Comparison of ENCODE assay signal across 25 cellular contexts in the genomic region with DNA sequence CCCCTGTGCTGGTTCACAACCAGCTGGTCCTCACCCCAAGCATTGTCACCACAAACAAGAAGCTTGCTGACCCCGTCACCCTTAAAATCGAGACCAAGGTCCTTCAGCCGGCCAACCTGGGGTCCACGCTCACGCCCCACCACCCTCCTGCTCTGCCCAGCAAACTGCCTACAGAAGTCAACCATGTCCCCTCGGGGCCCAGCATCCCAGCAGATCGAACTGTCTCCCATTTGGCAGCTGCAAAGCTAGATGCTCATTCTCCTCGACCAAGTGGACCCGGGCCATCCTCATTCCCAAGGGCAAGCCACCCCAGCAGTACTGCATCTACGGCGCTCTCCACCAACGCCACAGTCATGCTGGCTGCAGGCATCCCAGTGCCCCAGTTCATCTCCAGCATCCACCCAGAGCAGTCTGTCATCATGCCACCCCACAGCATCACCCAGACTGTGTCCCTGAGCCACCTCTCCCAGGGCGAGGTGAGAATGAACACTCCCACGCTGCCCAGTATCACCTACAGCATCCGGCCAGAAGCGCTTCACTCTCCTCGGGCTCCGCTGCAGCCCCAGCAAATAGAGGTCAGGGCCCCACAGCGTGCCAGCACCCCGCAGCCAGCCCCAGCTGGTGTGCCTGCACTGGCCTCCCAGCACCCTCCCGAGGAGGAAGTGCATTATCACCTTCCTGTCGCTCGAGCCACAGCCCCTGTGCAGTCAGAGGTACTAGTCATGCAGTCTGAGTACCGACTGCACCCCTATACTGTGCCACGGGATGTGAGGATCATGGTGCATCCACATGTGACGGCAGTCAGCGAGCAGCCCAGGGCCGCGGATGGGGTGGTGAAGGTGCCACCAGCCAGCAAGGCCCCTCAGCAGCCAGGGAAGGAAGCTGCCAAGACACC. TPM values are rescaled to one million over a fixed set of nuclear protein-coding genes. Genes with fewer than 3 reads are reported as not detected.
A peak's percentile ranks its signal among the peaks of the same experiment; 100 is the strongest.
DNase-seq lines count a peak whose midpoint lies in the region; FAIRE-seq and TF ChIP-seq lines count a peak whose summit lies in the region.
"Had no signal": no experiment of that assay in that cellular context is flagged by ENCODE, and none has a peak within 500 bp of the region (broad histone marks: within the 10 kb centered on the region; RNA-seq: fewer than 3 reads in every experiment).

No MANE protein-coding gene starts in this region.

- TF ChIP-seq CTCF in HFFc6 (IDR thresholded peaks at IDR 0.05) (no peak), bronchial epithelial cell (IDR thresholded peaks at IDR 0.05; ENCODE audit: insufficient read depth, low read length, severe bottlenecking) (no peak), osteoblast (IDR thresholded peaks at IDR 0.05; ENCODE audit: extremely low read depth, low read depth, low read length) (no peak), MCF 10A (IDR thresholded peaks at IDR 0.05; ENCODE audit: unreplicated experiment) (no peak), left ventricle myocardium inferior (IDR thresholded peaks at IDR 0.05; ENCODE audit: borderline replicate concordance) (no peak)

- H3K4me3 ChIP-seq in bronchial epithelial cell (ENCODE audit: low read depth, low read length) (no peak overlapping the region), osteoblast (ENCODE audit: insufficient read depth, low read length) (no peak overlapping the region), MG63 (no peak overlapping the region), left ventricle myocardium inferior (no peak overlapping the region)
- H3K4me3 ChIP-seq: body of pancreas, HAP-1, sigmoid colon, testis had no signal

- no peak overlapping the region for H3K4me2 ChIP-seq in osteoblast (ENCODE audit: insufficient read depth, low read length)

- peak overlapping the region; percentile 13 for H3K27ac Mint-ChIP-seq in activated CD4-positive, alpha-beta T cell treated with anti-CD3 and anti-CD28 coated beads, Interleukin-2, amount 10 ng/mL, durations not matched to agents 24 days and 14 days
- H3K27ac Mint-ChIP-seq in activated CD4-positive, alpha-beta T cell treated with anti-CD3 and anti-CD28 coated beads, Interleukin-2, amount 10 ng/mL, durations not matched to agents 7 days and 5 days: no peak overlapping the region
- peak overlapping the region; percentile 1; the same call in 1 of the 2 replicates for H3K27ac Mint-ChIP-seq in HFFc6
- no peak overlapping the region for H3K27ac Mint-ChIP-seq in MCF 10A (ENCODE audit: low read depth, unreplicated experiment)
- H3K27ac Mint-ChIP-seq: T-helper 1 cell treated with Interleukin-12 subunit alpha and Interleukin-12 subunit beta and Interleukin-4 antibody, amounts not matched to agents 30 μg/mL and 1 μg/mL, for 36 hours had no signal

- no peaks in the 10 kb centered on the region for H4K20me1 ChIP-seq in osteoblast (ENCODE audit: insufficient read depth, low read length)

- BruUV-seq in MCF 10A (replicated peaks; lab: Mats Ljungman, UMichigan): no TSS peak

- H2AFZ ChIP-seq in osteoblast (ENCODE audit: low read length): no peak overlapping the region

- H3K27ac ChIP-seq in osteoblast (ENCODE audit: low read depth, low read length): no peak overlapping the region
- H3K27ac ChIP-seq in left ventricle myocardium inferior (replicated peaks): no peak overlapping the region
- H3K27ac ChIP-seq: 22Rv1, body of pancreas, sigmoid colon, testis had no signal

- DNase-seq in activated CD4-positive, alpha-beta T cell treated with anti-CD3 and anti-CD28 coated beads, Interleukin-2, amount 10 ng/mL, durations not matched to agents 24 days and 14 days: no peak
- DNase-seq in activated CD4-positive, alpha-beta T cell treated with anti-CD3 and anti-CD28 coated beads, Interleukin-2, amount 10 ng/mL, durations not matched to agents 7 days and 5 days: no peak
- DNase-seq in HFFc6: no peak
- DNase-seq in bronchial epithelial cell (ENCODE audit: low read depth): no peak
- peak; percentile 60 for DNase-seq in osteoblast (ENCODE audit: insufficient read length, low spot score, missing footprints)
- no peak for DNase-seq in MG63
- DNase-seq in MCF 10A (ENCODE audit: unreplicated experiment): no peak
- DNase-seq in left ventricle myocardium inferior: no peak
- DNase-seq: activated CD4-positive, alpha-beta T cell treated with anti-CD3 and anti-CD28 coated beads for 48 hours; AML-193; body of pancreas; DMS53; GDM1; MM.1S; natural killer cell; NCI-H1436 treated with DMSO at 0.1 percent for 48 hours; NCI-H526; sigmoid colon; testis had no signal

- no peaks in the 10 kb centered on the region for H3K9me3 Mint-ChIP-seq in activated CD4-positive, alpha-beta T cell treated with anti-CD3 and anti-CD28 coated beads, Interleukin-2, amount 10 ng/mL, durations not matched to agents 24 days and 14 days
- no peaks in the 10 kb centered on the region for H3K9me3 Mint-ChIP-seq in activated CD4-positive, alpha-beta T cell treated with anti-CD3 and anti-CD28 coated beads, Interleukin-2, amount 10 ng/mL, durations not matched to agents 7 days and 5 days
- no peaks in the 10 kb centered on the region for H3K9me3 Mint-ChIP-seq in HFFc6
- H3K9me3 Mint-ChIP-seq in MCF 10A (ENCODE audit: unreplicated experiment): no peaks in the 10 kb centered on the region
- H3K9me3 Mint-ChIP-seq: IgD-negative memory B cell; natural killer cell; T-helper 1 cell treated with Interleukin-12 subunit alpha and Interleukin-12 subunit beta and Interleukin-4 antibody, amounts not matched to agents 30 μg/mL and 1 μg/mL, for 36 hours had no signal

- POLR2A ChIA-PET in activated CD4-positive, alpha-beta T cell treated with anti-CD3 and anti-CD28 coated beads, Interleukin-2, amount 10 ng/mL, durations not matched to agents 7 days and 5 days (lab: Charles Lee): no interaction called here
- POLR2A ChIA-PET in MCF 10A (lab: Yijun Ruan, JAX): interaction anchor here (0.9 kb wide), 1 partner anchor 12 kb away, joined by 4 read pairs; no protein-coding TSS in a partner anchor

- intact Hi-C loops in activated CD4-positive, alpha-beta T cell treated with anti-CD3 and anti-CD28 coated beads, Interleukin-2, amount 10 ng/mL, durations not matched to agents 24 days and 14 days (cut with micrococcal nuclease): no loop called here
- intact Hi-C loops in MCF 10A (cut with micrococcal nuclease): no loop called here
- intact Hi-C loops in left ventricle myocardium inferior (cut with micrococcal nuclease): no loop called here

- peaks cover 81% of the 10 kb centered on the region for H3K36me3 Mint-ChIP-seq in activated CD4-positive, alpha-beta T cell treated with anti-CD3 and anti-CD28 coated beads, Interleukin-2, amount 10 ng/mL, durations not matched to agents 24 days and 14 days (ENCODE audit: low read depth)
- peaks cover 73% of the 10 kb centered on the region for H3K36me3 Mint-ChIP-seq in activated CD4-positive, alpha-beta T cell treated with anti-CD3 and anti-CD28 coated beads, Interleukin-2, amount 10 ng/mL, durations not matched to agents 7 days and 5 days (ENCODE audit: low read depth)
- peaks cover 62% of the 10 kb centered on the region for H3K36me3 Mint-ChIP-seq in HFFc6 (ENCODE audit: low read depth)
- H3K36me3 Mint-ChIP-seq in MCF 10A (ENCODE audit: insufficient read depth, unreplicated experiment): peaks cover 98% of the 10 kb centered on the region

- peaks cover 13% of the 10 kb centered on the region for H3K4me1 Mint-ChIP-seq in activated CD4-positive, alpha-beta T cell treated with anti-CD3 and anti-CD28 coated beads, Interleukin-2, amount 10 ng/mL, durations not matched to agents 24 days and 14 days
- no peaks in the 10 kb centered on the region for H3K4me1 Mint-ChIP-seq in activated CD4-positive, alpha-beta T cell treated with anti-CD3 and anti-CD28 coated beads, Interleukin-2, amount 10 ng/mL, durations not matched to agents 7 days and 5 days
- H3K4me1 Mint-ChIP-seq in HFFc6 (ENCODE audit: low read depth): peaks cover 28% of the 10 kb centered on the region
- H3K4me1 Mint-ChIP-seq in MCF 10A (ENCODE audit: insufficient read depth, unreplicated experiment): peaks cover 5% of the 10 kb centered on the region

- H3K27me3 ChIP-seq in bronchial epithelial cell (ENCODE audit: control insufficient read depth, insufficient read depth, low read length): no peaks in the 10 kb centered on the region
- H3K27me3 ChIP-seq in osteoblast (ENCODE audit: insufficient read depth, low read length): no peaks in the 10 kb centered on the region
- H3K27me3 ChIP-seq in MG63: no peaks in the 10 kb centered on the region
- no peaks in the 10 kb centered on the region for H3K27me3 ChIP-seq in left ventricle myocardium inferior (ENCODE audit: low read depth)
- H3K27me3 ChIP-seq: body of pancreas, sigmoid colon, testis had no signal

- peaks cover 2% of the 10 kb centered on the region for H3K79me2 ChIP-seq in osteoblast (ENCODE audit: insufficient read depth, low read length)

- peaks cover 12% of the 10 kb centered on the region for H3K4me1 ChIP-seq in osteoblast (ENCODE audit: insufficient read depth, low read length)
- H3K4me1 ChIP-seq in left ventricle myocardium inferior: peaks cover 22% of the 10 kb centered on the region
- H3K4me1 ChIP-seq: HAP-1 had no signal

- FAIRE-seq in bronchial epithelial cell (lab: Jason Lieb, UNC): peak; percentile 68
- FAIRE-seq: colon, RCC 7860 had no signal

- H3K9me3 ChIP-seq in osteoblast (ENCODE audit: low read depth, low read length) (no peaks in the 10 kb centered on the region), MG63 (no peaks in the 10 kb centered on the region), left ventricle myocardium inferior (replicated peaks) (no peaks in the 10 kb centered on the region)
- H3K9me3 ChIP-seq: body of pancreas, HAP-1, sigmoid colon, testis had no signal

- H3K36me3 ChIP-seq in bronchial epithelial cell (ENCODE audit: control insufficient read depth, insufficient read depth, low read length): peaks cover 37% of the 10 kb centered on the region
- peaks cover 76% of the 10 kb centered on the region for H3K36me3 ChIP-seq in osteoblast (ENCODE audit: insufficient read depth, low read length)
- H3K36me3 ChIP-seq in MG63: peaks cover 45% of the 10 kb centered on the region
- H3K36me3 ChIP-seq in left ventricle myocardium inferior: peaks cover 100% of the 10 kb centered on the region

- CTCF ChIA-PET in activated CD4-positive, alpha-beta T cell treated with anti-CD3 and anti-CD28 coated beads, Interleukin-2, amount 10 ng/mL, durations not matched to agents 7 days and 5 days (lab: Charles Lee): interaction anchor here (0.6 kb wide), 1 partner anchor 475 kb away, joined by 3 read pairs; no protein-coding TSS in a partner anchor
- CTCF ChIA-PET in MCF 10A (lab: Yijun Ruan, JAX): interaction anchor here (0.5 kb wide), 1 partner anchor 98 kb away, joined by 4 read pairs; no protein-coding TSS in a partner anchor

- no peaks in the 10 kb centered on the region for H3K27me3 Mint-ChIP-seq in activated CD4-positive, alpha-beta T cell treated with anti-CD3 and anti-CD28 coated beads, Interleukin-2, amount 10 ng/mL, durations not matched to agents 24 days and 14 days
- H3K27me3 Mint-ChIP-seq in activated CD4-positive, alpha-beta T cell treated with anti-CD3 and anti-CD28 coated beads, Interleukin-2, amount 10 ng/mL, durations not matched to agents 7 days and 5 days: no peaks in the 10 kb centered on the region
- H3K27me3 Mint-ChIP-seq in HFFc6 (ENCODE audit: insufficient read depth): peaks cover 16% of the 10 kb centered on the region
- no peaks in the 10 kb centered on the region for H3K27me3 Mint-ChIP-seq in MCF 10A (ENCODE audit: insufficient read depth, unreplicated experiment)
- H3K27me3 Mint-ChIP-seq: IgD-negative memory B cell had no signal

- no peak overlapping the region for H3K4me3 Mint-ChIP-seq in activated CD4-positive, alpha-beta T cell treated with anti-CD3 and anti-CD28 coated beads, Interleukin-2, amount 10 ng/mL, durations not matched to agents 24 days and 14 days
- H3K4me3 Mint-ChIP-seq in activated CD4-positive, alpha-beta T cell treated with anti-CD3 and anti-CD28 coated beads, Interleukin-2, amount 10 ng/mL, durations not matched to agents 7 days and 5 days: no peak overlapping the region
- H3K4me3 Mint-ChIP-seq in HFFc6 (no peak overlapping the region), MCF 10A (ENCODE audit: unreplicated experiment) (no peak overlapping the region)
- H3K4me3 Mint-ChIP-seq: IgD-negative memory B cell; natural killer cell; T-helper 1 cell treated with Interleukin-12 subunit alpha and Interleukin-12 subunit beta and Interleukin-4 antibody, amounts not matched to agents 30 μg/mL and 1 μg/mL, for 36 hours had no signal

RNA-seq across cellular contexts. Expression of gene ZBTB17, which starts 40.6 kb away (rescaled TPM):
- 60.9 and 63.9 TPM in 2 replicates for total RNA-seq in activated CD4-positive, alpha-beta T cell treated with anti-CD3 and anti-CD28 coated beads, Interleukin-2, amount 10 ng/mL, durations not matched to agents 24 days and 14 days
- 10 to 100 TPM; 34.8 to 38.8 TPM for total RNA-seq in activated CD4-positive, alpha-beta T cell treated with anti-CD3 and anti-CD28 coated beads, Interleukin-2, amount 10 ng/mL, durations not matched to agents 7 days and 5 days
- total RNA-seq in HFFc6 (2021; fragmentation: NEBNext Ultra II Directional; extraction: Animal tissue kit (Norgen Biotek cat#: 25700)): 10 to 100 TPM; 22.5 to 25.4 (median 24.1) TPM
- total RNA-seq in bronchial epithelial cell: 33.7 and 34.3 TPM in 2 replicates
- 25.0 and 29.7 TPM in 2 replicates for total RNA-seq in osteoblast
- total RNA-seq in MG63 (2014; rRNA removed; shearing (Covaris generic); ENCODE audit: low replicate concordance): 25.7 and 29.1 TPM in 2 replicates
- total RNA-seq in MCF 10A (2022): 46.3 and 48.3 TPM in 2 replicates
- 24.7 TPM for total RNA-seq in left ventricle myocardium inferior

Comparison
In these comparisons a context has a peak if more than half of its experiments do, and no peak if none do; other contexts are left out.
1. H3K27ac Mint-ChIP-seq: peak in activated CD4-positive, alpha-beta T cell treated with anti-CD3 and anti-CD28 coated beads, Interleukin-2, amount 10 ng/mL, durations not matched to agents 24 days and 14 days (single experiment) and HFFc6 (single experiment); none in activated CD4-positive, alpha-beta T cell treated with anti-CD3 and anti-CD28 coated beads, Interleukin-2, amount 10 ng/mL, durations not matched to agents 7 days and 5 days (single experiment) and MCF 10A (single experiment).